Comparison of ENCODE assay signal across 12 cellular contexts in the genomic region with DNA sequence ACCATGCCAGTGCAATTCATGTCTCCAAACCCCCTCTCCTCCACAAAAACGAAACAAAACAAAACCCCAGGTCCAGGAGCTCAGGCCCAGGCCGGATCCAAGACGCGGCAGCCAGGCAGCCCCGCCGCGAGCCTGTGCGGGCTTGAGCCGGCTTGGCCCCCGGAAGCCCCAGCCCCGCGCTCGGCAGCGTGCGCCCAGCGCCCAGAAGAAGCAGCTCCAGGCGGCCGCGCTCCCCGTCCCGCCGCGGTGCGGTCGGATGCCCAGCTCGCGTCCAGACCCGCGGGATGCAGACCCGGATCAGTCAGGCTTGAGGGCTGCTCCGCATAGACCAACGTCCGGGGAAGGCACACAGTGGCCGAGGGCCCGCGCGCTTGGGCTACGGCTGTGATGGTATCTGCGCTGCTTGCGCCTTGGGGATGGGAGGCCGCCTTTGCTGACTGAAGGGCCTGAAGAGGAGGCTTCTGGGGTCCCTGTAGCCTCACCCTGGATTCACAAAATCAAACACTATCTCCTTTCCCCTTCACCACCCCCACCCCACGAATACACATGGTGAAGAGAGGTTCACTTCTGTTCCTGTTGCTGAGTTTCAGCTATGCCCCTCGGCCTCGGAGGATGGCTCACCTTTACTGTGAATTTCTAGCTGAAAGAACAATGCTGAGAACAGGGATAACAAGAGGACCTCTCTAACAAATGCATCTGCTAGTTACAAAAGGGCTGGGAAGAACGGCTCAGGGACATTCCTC.
DNase-seq lines count a peak whose midpoint lies in the region; ATAC-seq, FAIRE-seq and TF ChIP-seq lines count a peak whose summit lies in the region.
"Had no signal": no experiment of that assay in that cellular context is flagged by ENCODE, and none has a peak within 500 bp of the region (broad histone marks: within the 10 kb centered on the region; RNA-seq: fewer than 3 reads in every experiment).

No MANE protein-coding gene starts in this region.

- no peak overlapping the region for H2AFZ ChIP-seq in HepG2 (ENCODE audit: low read length)

- ATAC-seq in HepG2 = peak; percentile 16; the same call in 2 of the 3 replicates

- H3K27ac ChIP-seq in HepG2 (ENCODE audit: extremely low read length, insufficient read depth, low read length) = no peak overlapping the region
- H3K27ac ChIP-seq in tibial artery = no peak overlapping the region
- no peak overlapping the region for H3K27ac ChIP-seq in A673 (ENCODE audit: low read depth, low read length, poor library complexity, severe bottlenecking)

- BruUV-seq in HepG2 (replicated peaks; lab: Mats Ljungman, UMichigan) = no TSS peak
- BruUV-seq in A673 (replicated peaks; lab: Mats Ljungman, UMichigan) = no TSS peak

- 14% methylated on average over 18 of the region's 45 CpGs for WGBS in HepG2 (ENCODE audit: low lambda C conversion rate)

- in situ Hi-C loops in HepG2 (cut with HindIII; ENCODE audit: extremely low pct_ligation_motif_present, low pct_unique_long_range_greater_than_20kb) = loop anchor here (25.0 kb wide), 1 partner anchor 384 kb away; no protein-coding TSS in a partner anchor

- no peak for FAIRE-seq in HepG2 (lab: Jason Lieb, UNC)
- FAIRE-seq: A204.1 had no signal

- intact Hi-C loops in HepG2 (cut with micrococcal nuclease; ENCODE audit: unreplicated experiment) = no loop called here
- intact Hi-C loops in tibial artery (cut with DNase I; ENCODE audit: low total_unique reads) = no loop called here
- intact Hi-C loops in A673 (cut with micrococcal nuclease; ENCODE audit: unreplicated experiment) = no loop called here

- peak overlapping the region; percentile 9; the same call in 1 of the 2 replicates for H3K4me2 ChIP-seq in HepG2 (ENCODE audit: low read depth, low read length)

- H3K9ac ChIP-seq in HepG2 (ENCODE audit: insufficient read depth, low read depth, low read length) = no peak overlapping the region

- no peaks in the 10 kb centered on the region for H3K9me3 ChIP-seq in HepG2 (ENCODE audit: low read length)
- H3K9me3 ChIP-seq in tibial artery = no peaks in the 10 kb centered on the region
- no peaks in the 10 kb centered on the region for H3K9me3 ChIP-seq in A673 (ENCODE audit: low read depth, low read length, poor library complexity, severe bottlenecking)

- no peak for TF ChIP-seq CTCF in cardiac fibroblast (IDR thresholded peaks at IDR 0.05; ENCODE audit: low read depth, low read length)
- no peak for TF ChIP-seq CTCF in HepG2 (CRISPR knock-in tag; IDR thresholded peaks at IDR 0.05)
- TF ChIP-seq CTCF in tibial artery (IDR thresholded peaks at IDR 0.05) = no peak
- no peak for TF ChIP-seq CTCF in A673 (conservative IDR thresholded peaks at IDR 0.05; ENCODE audit: low read depth, low read length)

- no peak overlapping the region for H3K4me3 ChIP-seq in cardiac fibroblast (replicated peaks in 1 of 2; ENCODE audit: low read depth in 2 of 2, low read length in 2 of 2)
- no peak overlapping the region; a peak in 1 of 6 replicates for H3K4me3 ChIP-seq in HepG2 (replicated peaks in 1 of 3; ENCODE audit: insufficient read depth in 1 of 3, low read depth in 2 of 3, low read length in 3 of 3)
- peak overlapping the region; percentile 19 to 38 for H3K4me3 ChIP-seq in tibial artery
- no peak overlapping the region for H3K4me3 ChIP-seq in A673 (ENCODE audit: low read depth, low read length, poor library complexity, severe bottlenecking)

- 0 out of 2 replicates have a peak, but pooled peaks cover 4% of the 10 kb centered on the region for H4K20me1 ChIP-seq in HepG2 (ENCODE audit: insufficient read depth, low read length)

- H3K4me1 ChIP-seq in HepG2 (ENCODE audit: insufficient read depth, low read length) (peaks cover 13% of the 10 kb centered on the region; the same call in 1 of the 2 replicates), tibial artery (peaks cover 0 to 60% (median 56%) of the 10 kb centered on the region in 4 donors), A673 (ENCODE audit: insufficient read depth, low read length, poor library complexity, severe bottlenecking) (peaks cover 32% of the 10 kb centered on the region)

- peaks cover 10 to 87% of the 10 kb centered on the region in 2 experiments; a peak in 4 of 5 replicates for H3K27me3 ChIP-seq in HepG2 (ENCODE audit: control insufficient read depth in 1 of 2, insufficient read depth in 2 of 2, low read length in 2 of 2)
- H3K27me3 ChIP-seq in tibial artery = peaks cover 0 to 100% of the 10 kb centered on the region in 2 donors
- peaks cover 100% of the 10 kb centered on the region for H3K27me3 ChIP-seq in A673 (replicated peaks; ENCODE audit: insufficient read depth, low read depth, low read length, poor library complexity)

- TF ChIP-seq POLR2A in HepG2 (IDR thresholded peaks at IDR 0.05; ENCODE audit: insufficient read depth in 1 of 2, low read depth in 2 of 2, low read length in 2 of 2) = no peak

- TF ChIP-seq EP300 in HepG2 (IDR thresholded peaks at IDR 0.05; ENCODE audit: low read depth in 2 of 2, low read length in 2 of 2) = no peak
- TF ChIP-seq EP300 in HepG2 (CRISPR knock-in tag; IDR thresholded peaks at IDR 0.05; ENCODE audit: borderline replicate concordance) = no peak

- POLR2A ChIA-PET in HepG2 (lab: Yijun Ruan, JAX) (no interaction called here), A673 (lab: Charles Lee; ENCODE audit: low non-redundant PET) (no interaction called here)

- DNase-seq in NCI-H748 (lab: John Stamatoyannopoulos, UW; ENCODE audit: unreplicated experiment) (peak; percentile 40), NCI-H748 treated with DMSO at 0.1 percent for 48 hours (lab: John Stamatoyannopoulos, UW) (no peak), cardiac fibroblast (ENCODE audit: low read depth in 2 of 2) (peak; percentile 20 to 43), HepG2 (ENCODE audit: low spot score) (no peak), tibial artery (no peak), A673 (ENCODE audit: low spot score) (no peak), NOMO-1 treated with dmso at 0.1 percent for 144 hours (lab: John Stamatoyannopoulos, UW; ENCODE audit: unreplicated experiment) (no peak)
- no peak for DNase-seq in stimulated activated CD4-positive, alpha-beta T cell treated with anti-CD3 and anti-CD28 coated beads, Interleukin-4, amount 100 ng/mL, for 1 hour
- DNase-seq: activated CD4-positive, alpha-beta T cell treated with anti-CD3 and anti-CD28 coated beads, Interleukin-2, amount 50 U/mL, for 1 hour; cerebellar nuclear complex; NCI-H82 had no signal

- TF ChIP-seq RAD21 in HepG2 (CRISPR knock-in tag; IDR thresholded peaks at IDR 0.05) = no peak

- no peaks in the 10 kb centered on the region for H3K36me3 ChIP-seq in HepG2 (replicated peaks in 1 of 2; ENCODE audit: control insufficient read depth in 1 of 2, insufficient read depth in 2 of 2, low read length in 2 of 2)
- no peaks in the 10 kb centered on the region for H3K36me3 ChIP-seq in tibial artery
- H3K36me3 ChIP-seq in A673 (ENCODE audit: insufficient read depth, low read length, poor library complexity, severe bottlenecking) = no peaks in the 10 kb centered on the region

- no peaks in the 10 kb centered on the region for H3K79me2 ChIP-seq in HepG2 (ENCODE audit: insufficient read depth, low read length)

- CTCF ChIA-PET in HepG2 (lab: Yijun Ruan, JAX; ENCODE audit: low intra/inter-chr PET ratio, low total read pairs) (no interaction called here), A673 (lab: Charles Lee) (interaction anchor here (0.9 kb wide), 1 partner anchor 451 kb away, joined by 3 read pairs; no protein-coding TSS in a partner anchor)

TF ChIP-seq in HepG2, 621 proteins besides CTCF, POLR2A, EP300 and RAD21 (continues in another document):
- TF ChIP-seq, protein P1, sequence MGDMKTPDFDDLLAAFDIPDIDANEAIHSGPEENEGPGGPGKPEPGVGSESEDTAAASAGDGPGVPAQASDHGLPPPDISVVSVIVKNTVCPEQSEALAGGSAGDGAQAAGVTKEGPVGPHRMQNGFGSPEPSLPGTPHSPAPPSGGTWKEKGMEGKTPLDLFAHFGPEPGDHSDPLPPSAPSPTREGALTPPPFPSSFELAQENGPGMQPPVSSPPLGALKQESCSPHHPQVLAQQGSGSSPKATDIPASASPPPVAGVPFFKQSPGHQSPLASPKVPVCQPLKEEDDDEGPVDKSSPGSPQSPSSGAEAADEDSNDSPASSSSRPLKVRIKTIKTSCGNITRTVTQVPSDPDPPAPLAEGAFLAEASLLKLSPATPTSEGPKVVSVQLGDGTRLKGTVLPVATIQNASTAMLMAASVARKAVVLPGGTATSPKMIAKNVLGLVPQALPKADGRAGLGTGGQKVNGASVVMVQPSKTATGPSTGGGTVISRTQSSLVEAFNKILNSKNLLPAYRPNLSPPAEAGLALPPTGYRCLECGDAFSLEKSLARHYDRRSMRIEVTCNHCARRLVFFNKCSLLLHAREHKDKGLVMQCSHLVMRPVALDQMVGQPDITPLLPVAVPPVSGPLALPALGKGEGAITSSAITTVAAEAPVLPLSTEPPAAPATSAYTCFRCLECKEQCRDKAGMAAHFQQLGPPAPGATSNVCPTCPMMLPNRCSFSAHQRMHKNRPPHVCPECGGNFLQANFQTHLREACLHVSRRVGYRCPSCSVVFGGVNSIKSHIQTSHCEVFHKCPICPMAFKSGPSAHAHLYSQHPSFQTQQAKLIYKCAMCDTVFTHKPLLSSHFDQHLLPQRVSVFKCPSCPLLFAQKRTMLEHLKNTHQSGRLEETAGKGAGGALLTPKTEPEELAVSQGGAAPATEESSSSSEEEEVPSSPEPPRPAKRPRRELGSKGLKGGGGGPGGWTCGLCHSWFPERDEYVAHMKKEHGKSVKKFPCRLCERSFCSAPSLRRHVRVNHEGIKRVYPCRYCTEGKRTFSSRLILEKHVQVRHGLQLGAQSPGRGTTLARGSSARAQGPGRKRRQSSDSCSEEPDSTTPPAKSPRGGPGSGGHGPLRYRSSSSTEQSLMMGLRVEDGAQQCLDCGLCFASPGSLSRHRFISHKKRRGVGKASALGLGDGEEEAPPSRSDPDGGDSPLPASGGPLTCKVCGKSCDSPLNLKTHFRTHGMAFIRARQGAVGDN (CRISPR knock-in tag; IDR thresholded peaks at IDR 0.05) = peak; percentile 17; the same call in 1 of the 2 replicates
- TF ChIP-seq NR2F6 (IDR thresholded peaks at IDR 0.05) (no peak), NR2F6 (CRISPR knock-in tag; IDR thresholded peaks at IDR 0.05) (no peak), ZBTB7A (CRISPR knock-in tag; IDR thresholded peaks at IDR 0.05) (no peak), NFIB (CRISPR knock-in tag; IDR thresholded peaks at IDR 0.05; ENCODE audit: borderline replicate concordance) (no peak)

Comparison
In these comparisons a context has a peak if more than half of its experiments do, and no peak if none do; other contexts are left out.
1. DNase-seq: peak in NCI-H748 (single experiment) and cardiac fibroblast (2 of 2); none in NCI-H748 treated with DMSO at 0.1 percent for 48 hours (single experiment), HepG2 (single experiment), tibial artery (0 of 2), stimulated activated CD4-positive, alpha-beta T cell treated with anti-CD3 and anti-CD28 coated beads, Interleukin-4, amount 100 ng/mL, for 1 hour (single experiment), A673 (single experiment) and NOMO-1 treated with dmso at 0.1 percent for 144 hours (single experiment).
2. H3K4me3 ChIP-seq: peak in tibial artery (2 of 2); none in cardiac fibroblast (0 of 2), HepG2 (0 of 3) and A673 (single experiment).